ENCODE assay signal across 8 cellular contexts in genomic region chrX:34638116-34638515, GRCh38. TPM values are rescaled to one million over a fixed set of nuclear protein-coding genes. Genes with fewer than 3 reads are reported as not detected.
A peak's percentile ranks its signal among the peaks of the same experiment; 100 is the strongest.
DNase-seq lines count a peak whose midpoint lies in the region; ATAC-seq and TF ChIP-seq lines count a peak whose summit lies in the region.

No MANE protein-coding gene starts in this region.

- H3K36me3 ChIP-seq in gastrocnemius medialis = no peaks in the 10 kb centered on the region

- H3K27ac Mint-ChIP-seq in activated CD8-positive, alpha-beta memory T cell treated with anti-CD3 and anti-CD28 coated beads, Interleukin-2, amount 10 ng/mL, durations not matched to agents 7 days and 5 days = no peak overlapping the region

- TF ChIP-seq CTCF in epithelial cell of proximal tubule (conservative IDR thresholded peaks at IDR 0.05; ENCODE audit: low read depth, low read length) = peak; percentile 52
- peak in 4 of 5 experiments; percentile 20 to 53 (median 45) for TF ChIP-seq CTCF in gastrocnemius medialis (IDR thresholded peaks at IDR 0.05 in 4 of 5, conservative IDR thresholded peaks at IDR 0.05 in 1 of 5)

- peaks cover 0 to 6% of the 10 kb centered on the region in 2 donors for H3K4me1 ChIP-seq in gastrocnemius medialis

- H3K9me3 ChIP-seq in gastrocnemius medialis = no peaks in the 10 kb centered on the region

- no peaks in the 10 kb centered on the region for H3K9me3 Mint-ChIP-seq in activated CD8-positive, alpha-beta memory T cell treated with anti-CD3 and anti-CD28 coated beads, Interleukin-2, amount 10 ng/mL, durations not matched to agents 7 days and 5 days (ENCODE audit: low read depth)

- intact Hi-C loops in gastrocnemius medialis (cut with DNase I; ENCODE audit: low total_unique reads) = no loop called here

- H3K4me1 Mint-ChIP-seq in activated CD8-positive, alpha-beta memory T cell treated with anti-CD3 and anti-CD28 coated beads, Interleukin-2, amount 10 ng/mL, durations not matched to agents 7 days and 5 days = no peaks in the 10 kb centered on the region

- CTCF ChIA-PET in activated CD8-positive, alpha-beta memory T cell treated with anti-CD3 and anti-CD28 coated beads, Interleukin-2, amount 10 ng/mL, durations not matched to agents 7 days and 5 days (lab: Charles Lee) = no interaction called here

- ATAC-seq in gastrocnemius medialis (no peak), HG03097 (IDR thresholded peaks at IDR 0.05; ENCODE audit: low FRiP score, unreplicated experiment) (no peak)
- ATAC-seq in activated CD8-positive, alpha-beta memory T cell treated with anti-CD3 and anti-CD28 coated beads, Interleukin-2, amount 10 ng/mL, durations not matched to agents 7 days and 5 days = no peak

- H3K4me3 ChIP-seq in epithelial cell of proximal tubule (ENCODE audit: low read depth, low read length) (no peak overlapping the region), gastrocnemius medialis (no peak overlapping the region)

- in situ Hi-C loops in gastrocnemius medialis (cut with MboI; ENCODE audit: low sequenced_read_pairs in 4 of 4) = no loop called here

- no peaks in the 10 kb centered on the region for H3K36me3 Mint-ChIP-seq in activated CD8-positive, alpha-beta memory T cell treated with anti-CD3 and anti-CD28 coated beads, Interleukin-2, amount 10 ng/mL, durations not matched to agents 7 days and 5 days

- H3K27me3 ChIP-seq in gastrocnemius medialis = no peaks in the 10 kb centered on the region

- no peak for TF ChIP-seq POLR2A in gastrocnemius medialis (IDR thresholded peaks at IDR 0.05)

- H3K27me3 Mint-ChIP-seq in activated CD8-positive, alpha-beta memory T cell treated with anti-CD3 and anti-CD28 coated beads, Interleukin-2, amount 10 ng/mL, durations not matched to agents 7 days and 5 days = no peaks in the 10 kb centered on the region

- DNase-seq in DMS 273 (lab: John Stamatoyannopoulos, UW; ENCODE audit: unreplicated experiment) (peak; percentile 64), DMS 273 treated with DMSO at 0.1 percent for 48 hours (lab: John Stamatoyannopoulos, UW) (no peak), NCI-H69 (lab: John Stamatoyannopoulos, UW) (peak; percentile 27), epithelial cell of proximal tubule (ENCODE audit: low read depth) (no peak), gastrocnemius medialis (no peak)
- DNase-seq in activated CD4-positive, alpha-beta T cell treated with anti-CD3 and anti-CD28 coated beads, Interleukin-2, amount 50 U/mL, for 1 hour = no peak
- no peak for DNase-seq in activated CD8-positive, alpha-beta memory T cell treated with anti-CD3 and anti-CD28 coated beads, Interleukin-2, amount 10 ng/mL, durations not matched to agents 7 days and 5 days

- no peak overlapping the region for H3K4me3 Mint-ChIP-seq in activated CD8-positive, alpha-beta memory T cell treated with anti-CD3 and anti-CD28 coated beads, Interleukin-2, amount 10 ng/mL, durations not matched to agents 7 days and 5 days

- no peak overlapping the region for H3K27ac ChIP-seq in gastrocnemius medialis

RNA-seq across cellular contexts. Expression of gene TMEM47, which starts 19.0 kb away (rescaled TPM):
- 8.2 and 11.9 TPM in 2 replicates for total RNA-seq in epithelial cell of proximal tubule
- total RNA-seq in gastrocnemius medialis = 10 to 100 TPM; 30.6 to 95.8 (median 44.3) TPM
- total RNA-seq in activated CD8-positive, alpha-beta memory T cell treated with anti-CD3 and anti-CD28 coated beads, Interleukin-2, amount 10 ng/mL, durations not matched to agents 7 days and 5 days = not detected

Comparison
In these comparisons a context has a peak if more than half of its experiments do, and no peak if none do; other contexts are left out.
1. DNase-seq: peak in DMS 273 (single experiment) and NCI-H69 (single experiment); none in DMS 273 treated with DMSO at 0.1 percent for 48 hours (single experiment), epithelial cell of proximal tubule (single experiment), gastrocnemius medialis (0 of 2), activated CD4-positive, alpha-beta T cell treated with anti-CD3 and anti-CD28 coated beads, Interleukin-2, amount 50 U/mL, for 1 hour (single experiment) and activated CD8-positive, alpha-beta memory T cell treated with anti-CD3 and anti-CD28 coated beads, Interleukin-2, amount 10 ng/mL, durations not matched to agents 7 days and 5 days (single experiment).